Comparison of ENCODE assay signal across 19 cellular contexts in genomic region chr22:48665286-48666010, GRCh38.
"Had no signal": no experiment of that assay in that cellular context is flagged by ENCODE, and none has a peak within 500 bp of the region (broad histone marks: within the 10 kb centered on the region; RNA-seq: fewer than 3 reads in every experiment).

No MANE protein-coding gene starts in this region.

- H3K27ac ChIP-seq: left ventricle myocardium inferior, neural progenitor cell, sigmoid colon had no signal

- H3K9ac ChIP-seq: neural progenitor cell had no signal

- DNase-seq: activated CD4-positive, alpha-beta T cell treated with anti-CD3 and anti-CD28 coated beads for 1 hour; activated CD4-positive, alpha-beta T cell treated with anti-CD3 and anti-CD28 coated beads, Interleukin-2, amount 50 U/mL, for 1 hour; activated CD8-positive, alpha-beta T cell treated with anti-CD3 and anti-CD28 coated beads, Interleukin-2, amount 10 ng/mL, durations not matched to agents 7 days and 5 days; activated gamma-delta T cell; activated naive CD4-positive, alpha-beta T cell treated with anti-CD3 and anti-CD28 coated beads, Interleukin-2, amount 50 U/mL, for 16 hours; activated naive CD8-positive, alpha-beta T cell treated with anti-CD3 and anti-CD28 coated beads, Interleukin-2, amount 50 U/mL, for 24 hours; effector CD8-positive, alpha-beta T cell; glutamatergic neuron; hippocampal formation; left ventricle myocardium inferior; mammary epithelial cell; naive thymus-derived CD8-positive, alpha-beta T cell; sigmoid colon; stimulated activated CD4-positive, alpha-beta T cell treated with anti-CD3 and anti-CD28 coated beads, Interleukin-2, amount 100 ng/mL, for 48 hours; stimulated activated CD8-positive, alpha-beta memory T cell treated with anti-CD3 and anti-CD28 coated beads, Interleukin-4, amount 100 ng/mL, for 48 hours; stimulated activated naive B cell treated with anti-CD40 and anti-IgM and Interleukin-4, amounts not matched to agents 10 μg/mL and 1 μg/mL and 100 μg/mL, for 72 hours; trophoblast cell had no signal

- H3K27me3 ChIP-seq: neural progenitor cell, sigmoid colon had no signal

- H3K4me1 ChIP-seq: left ventricle myocardium inferior, neural progenitor cell, sigmoid colon had no signal

- H3K4me2 ChIP-seq: neural progenitor cell, smooth muscle cell had no signal

- H2AFZ ChIP-seq: neural progenitor cell had no signal

- H3K4me3 ChIP-seq: left ventricle myocardium inferior, neural progenitor cell, sigmoid colon, smooth muscle cell had no signal

- H3K36me3 ChIP-seq: left ventricle myocardium inferior, neural progenitor cell, sigmoid colon had no signal
